ENCODE assay signal across 17 cellular contexts in the genomic region with DNA sequence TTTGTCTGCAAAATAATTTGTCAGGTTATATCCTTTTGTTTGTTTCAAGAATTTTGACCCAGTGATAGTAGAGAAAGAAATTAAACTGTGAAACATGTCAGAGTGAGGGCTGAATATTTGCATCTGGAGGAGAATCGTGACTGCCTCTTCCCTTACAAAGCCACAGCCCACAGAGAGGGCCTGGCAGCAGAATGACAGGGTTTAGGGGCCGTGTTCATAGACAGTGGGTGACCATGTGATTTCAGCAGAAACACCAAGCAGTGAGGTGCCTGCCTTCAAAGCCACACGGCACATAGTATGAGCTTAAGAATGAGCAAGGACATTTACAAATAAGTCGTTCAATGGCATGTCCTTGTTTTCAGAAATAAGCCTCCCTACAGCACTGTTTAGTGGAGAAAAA. TPM values are rescaled to one million over a fixed set of nuclear protein-coding genes. Genes with fewer than 3 reads are reported as not detected.
A peak's percentile ranks its signal among the peaks of the same experiment; 100 is the strongest.
DNase-seq lines count a peak whose midpoint lies in the region; ATAC-seq, FAIRE-seq and TF ChIP-seq lines count a peak whose summit lies in the region.
"Had no signal": no experiment of that assay in that cellular context is flagged by ENCODE, and none has a peak within 500 bp of the region (broad histone marks: within the 10 kb centered on the region; RNA-seq: fewer than 3 reads in every experiment).

No MANE protein-coding gene starts in this region.

- no peak for DNase-seq in GM12891 (ENCODE audit: insufficient read length, low spot score)
- peak; percentile 66 for DNase-seq in activated CD8-positive, alpha-beta memory T cell treated with anti-CD3 and anti-CD28 coated beads, Interleukin-2, amount 50 U/mL, for 48 hours
- no peak for DNase-seq in stimulated activated CD4-positive, alpha-beta T cell treated with anti-CD3 and anti-CD28 coated beads, Interleukin-4, amount 100 ng/mL, for 24 hours
- DNase-seq: brain microvascular endothelial cell, gastrocnemius medialis, HFFc6, midbrain, NCI-H187 treated with DMSO at 0.1 percent for 48 hours, psoas muscle, Right ventricle myocardium superior had no signal

- peaks cover 7% of the 10 kb centered on the region for H3K4me1 Mint-ChIP-seq in nephron

- FAIRE-seq in GM12891 (lab: Jason Lieb, UNC): peak; percentile 35
- FAIRE-seq: islet of Langerhans had no signal

- TF ChIP-seq POLR2A in GM12891 (IDR thresholded peaks at IDR 0.05; ENCODE audit: low read depth, low read length) (no peak), GM18505 (IDR thresholded peaks at IDR 0.05; ENCODE audit: borderline replicate concordance, extremely low read depth, insufficient read depth, insufficient read length) (no peak)

- peak overlapping the region in 2 of 3 experiments; percentile 26 to 74 for H3K27ac Mint-ChIP-seq in nephron
- H3K27ac Mint-ChIP-seq: activated T-helper 1 cell treated with anti-CD3 and anti-CD28 coated beads, Interleukin-12 subunit alpha, Interleukin-12 subunit beta, Interleukin-2, Interleukin-4 antibody, amounts not matched to agents 30 ng/mL and 10 ng/mL and 1 ng/mL, durations not matched to agents 14 hours and 24 hours and 36 hours; HFFc6 had no signal

- no peak overlapping the region for H3K4me3 Mint-ChIP-seq in nephron
- H3K4me3 Mint-ChIP-seq: activated T-helper 1 cell treated with anti-CD3 and anti-CD28 coated beads, Interleukin-12 subunit alpha, Interleukin-12 subunit beta, Interleukin-2, Interleukin-4 antibody, amounts not matched to agents 30 ng/mL and 10 ng/mL and 1 ng/mL, durations not matched to agents 14 hours and 24 hours and 36 hours; HFFc6 had no signal

- H3K9me3 Mint-ChIP-seq in nephron: peaks cover 34% of the 10 kb centered on the region

- no peak for TF ChIP-seq CTCF in nephron (IDR thresholded peaks at IDR 0.05; ENCODE audit: unreplicated experiment in 3 of 3)

- H3K36me3 Mint-ChIP-seq in nephron (ENCODE audit: low read depth): peaks cover 4% of the 10 kb centered on the region

- peaks cover 8% of the 10 kb centered on the region for H3K27me3 Mint-ChIP-seq in nephron (ENCODE audit: low read depth)

- ATAC-seq in HG02938 (IDR thresholded peaks at IDR 0.05; ENCODE audit: unreplicated experiment): peak; percentile 45
- ATAC-seq in GM18861 (IDR thresholded peaks at IDR 0.05; ENCODE audit: unreplicated experiment): no peak
- no peak for ATAC-seq in GM21526 (IDR thresholded peaks at IDR 0.05; ENCODE audit: low FRiP score, unreplicated experiment)
- ATAC-seq in GM18505 (IDR thresholded peaks at IDR 0.05; ENCODE audit: unreplicated experiment): no peak
- ATAC-seq: gastrocnemius medialis, psoas muscle had no signal

TF ChIP-seq in GM12891, 5 proteins besides CTCF, POLR2A, EP300 and RAD21:
- TF ChIP-seq SPI1 (IDR thresholded peaks at IDR 0.05; ENCODE audit: low read depth, low read length) (no peak), PAX5 (IDR thresholded peaks at IDR 0.05; ENCODE audit: insufficient read depth, low read length, severe bottlenecking) (no peak), POLR2AphosphoS5 (IDR thresholded peaks at IDR 0.05; ENCODE audit: low read depth, low read length) (no peak), TAF1 (IDR thresholded peaks at IDR 0.05; ENCODE audit: low read depth, low read length) (no peak), POU2F2 (IDR thresholded peaks at IDR 0.05; ENCODE audit: low read depth, low read length) (no peak)

RNA-seq across cellular contexts. Expression of a gene that starts 24.4 kb away (rescaled TPM):
- polyA plus RNA-seq in GM12891 (2012; ENCODE audit: low read depth, missing spikeins): 82.0 TPM
